ENCODE assay signal across 28 cellular contexts in the genomic region with DNA sequence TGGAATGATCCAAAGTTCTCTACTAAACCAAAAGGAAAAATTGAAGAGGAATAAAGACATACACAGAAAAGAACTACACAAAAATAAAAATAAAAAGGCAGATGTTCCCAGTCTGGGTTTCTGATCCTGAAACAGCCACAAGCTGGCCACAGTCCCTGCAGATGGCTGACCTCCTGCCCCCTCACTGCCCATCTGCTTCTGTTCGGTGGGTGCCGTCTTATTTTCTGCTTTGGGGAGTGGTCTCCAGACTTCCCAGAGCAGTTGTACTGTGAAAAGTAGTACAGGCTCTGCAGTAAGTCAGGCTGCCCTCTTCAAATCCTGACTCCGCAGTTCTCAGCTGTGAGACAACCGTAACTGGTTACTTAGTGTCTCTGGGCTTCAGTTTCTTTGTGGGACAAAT.
"Had no signal": no experiment of that assay in that cellular context is flagged by ENCODE, and none has a peak within 500 bp of the region (broad histone marks: within the 10 kb centered on the region; RNA-seq: fewer than 3 reads in every experiment).

No MANE protein-coding gene starts in this region.

- DNase-seq: activated CD4-positive, alpha-beta T cell treated with anti-CD3 and anti-CD28 coated beads for 36 hours; activated CD4-positive, CD25-positive, alpha-beta regulatory T cell; activated CD8-positive, alpha-beta T cell treated with anti-CD3 and anti-CD28 coated beads, Interleukin-2, amount 10 ng/mL, durations not matched to agents 7 days and 5 days; activated effector memory CD4-positive, alpha-beta T cell treated with anti-CD3 and anti-CD28 coated beads, Interleukin-2, amount 50 U/mL, for 16 hours; activated naive CD4-positive, alpha-beta T cell treated with anti-CD3 and anti-CD28 coated beads for 36 hours; activated naive CD8-positive, alpha-beta T cell treated with anti-CD3 and anti-CD28 coated beads for 36 hours; activated T-cell treated with anti-CD3 and anti-CD28 coated beads, Interleukin-2, amount 50 U/mL, for 1 hour; adrenal gland; aorta; effector CD4-positive, alpha-beta T cell; gastrocnemius medialis; hippocampal formation; psoas muscle; stimulated activated CD4-positive, alpha-beta T cell treated with anti-CD3 and anti-CD28 coated beads, Interleukin-15, amount 100 ng/mL, for 24 hours; stimulated activated CD4-positive, alpha-beta T cell treated with anti-CD3 and anti-CD28 coated beads, Interleukin-2, amount 100 ng/mL, for 24 hours; stimulated activated naive CD4-positive, alpha-beta T cell; T-helper 1 cell had no signal

- H3K4me3 ChIP-seq: adrenal gland, gastrocnemius medialis, psoas muscle, right atrium auricular region, suprapubic skin, tibial nerve had no signal

- H3K36me3 Mint-ChIP-seq: activated naive CD8-positive, alpha-beta T cell treated with anti-CD3 and anti-CD28 coated beads for 36 hours; memory B cell; natural killer cell treated with Interleukin-12 subunit alpha and Interleukin-12 subunit beta and Interleukin-15 and Interleukin-18, amount 100 ng/mL, for 72 hours had no signal

- H3K27me3 ChIP-seq: adrenal gland, gastrocnemius medialis, right atrium auricular region, suprapubic skin, tibial nerve had no signal

- ATAC-seq: activated CD4-positive, alpha-beta T cell treated with anti-CD3 and anti-CD28 coated beads for 36 hours; activated CD8-positive, alpha-beta T cell treated with anti-CD3 and anti-CD28 coated beads, Interleukin-2, amount 10 ng/mL, durations not matched to agents 7 days and 5 days; gastrocnemius medialis; natural killer cell treated with Interleukin-12 subunit alpha and Interleukin-12 subunit beta and Interleukin-15 and Interleukin-18, amount 100 ng/mL, for 72 hours; psoas muscle had no signal

- H3K9ac ChIP-seq: parathyroid adenoma had no signal

- H3K9me3 ChIP-seq: adrenal gland, gastrocnemius medialis, psoas muscle, right atrium auricular region, suprapubic skin, tibial nerve had no signal

- H3K4me3 Mint-ChIP-seq: activated CD4-positive, alpha-beta T cell treated with anti-CD3 and anti-CD28 coated beads for 36 hours; activated CD8-positive, alpha-beta T cell treated with anti-CD3 and anti-CD28 coated beads, Interleukin-2, amount 10 ng/mL, durations not matched to agents 7 days and 5 days; activated naive CD4-positive, alpha-beta T cell treated with anti-CD3 and anti-CD28 coated beads for 36 hours; activated naive CD8-positive, alpha-beta T cell treated with anti-CD3 and anti-CD28 coated beads for 36 hours; activated T-helper 1 cell treated with anti-CD3 and anti-CD28 coated beads, Interleukin-12 subunit alpha, Interleukin-12 subunit beta, Interleukin-2, Interleukin-4 antibody, amounts not matched to agents 30 ng/mL and 10 ng/mL and 1 ng/mL, durations not matched to agents 14 hours and 24 hours and 36 hours; central memory CD8-positive, alpha-beta T cell; dendritic cell treated with granulocyte-macrophage colony-stimulating factor and Interleukin-4, amounts not matched to agents 40 ng/mL and 50 ng/mL, for 4 days; memory B cell; natural killer cell treated with Interleukin-12 subunit alpha and Interleukin-12 subunit beta and Interleukin-15 and Interleukin-18, amount 100 ng/mL, for 72 hours; T-helper 2 cell treated with Interferon-gamma antibody and Interleukin-4, amounts not matched to agents 5 μg/mL and 100 μg/mL, for 36 hours had no signal

- H3K4me1 Mint-ChIP-seq: activated CD4-positive, alpha-beta T cell treated with anti-CD3 and anti-CD28 coated beads for 36 hours; activated naive CD8-positive, alpha-beta T cell treated with anti-CD3 and anti-CD28 coated beads for 36 hours; central memory CD8-positive, alpha-beta T cell; memory B cell had no signal

- H3K36me3 ChIP-seq: adrenal gland, gastrocnemius medialis, right atrium auricular region, suprapubic skin had no signal

- H2AFZ ChIP-seq: parathyroid adenoma had no signal

- H3K27ac ChIP-seq: epithelial cell of prostate, gastrocnemius medialis, parathyroid adenoma, psoas muscle, right atrium auricular region, suprapubic skin had no signal

- H3K4me1 ChIP-seq: adrenal gland, parathyroid adenoma, psoas muscle had no signal

- H3K9me3 Mint-ChIP-seq: activated naive CD4-positive, alpha-beta T cell treated with anti-CD3 and anti-CD28 coated beads for 36 hours; activated naive CD8-positive, alpha-beta T cell treated with anti-CD3 and anti-CD28 coated beads for 36 hours; activated T-helper 1 cell treated with anti-CD3 and anti-CD28 coated beads, Interleukin-12 subunit alpha, Interleukin-12 subunit beta, Interleukin-2, Interleukin-4 antibody, amounts not matched to agents 30 ng/mL and 10 ng/mL and 1 ng/mL, durations not matched to agents 14 hours and 24 hours and 36 hours; central memory CD8-positive, alpha-beta T cell; dendritic cell treated with granulocyte-macrophage colony-stimulating factor and Interleukin-4, amounts not matched to agents 40 ng/mL and 50 ng/mL, for 4 days; memory B cell; natural killer cell treated with Interleukin-12 subunit alpha and Interleukin-12 subunit beta and Interleukin-15 and Interleukin-18, amount 100 ng/mL, for 72 hours; T-helper 2 cell treated with Interferon-gamma antibody and Interleukin-4, amounts not matched to agents 5 μg/mL and 100 μg/mL, for 36 hours had no signal

- H3K27ac Mint-ChIP-seq: activated CD4-positive, alpha-beta T cell treated with anti-CD3 and anti-CD28 coated beads for 36 hours; activated CD8-positive, alpha-beta T cell treated with anti-CD3 and anti-CD28 coated beads, Interleukin-2, amount 10 ng/mL, durations not matched to agents 7 days and 5 days; activated naive CD4-positive, alpha-beta T cell treated with anti-CD3 and anti-CD28 coated beads for 36 hours; activated naive CD8-positive, alpha-beta T cell treated with anti-CD3 and anti-CD28 coated beads for 36 hours; activated T-helper 1 cell treated with anti-CD3 and anti-CD28 coated beads, Interleukin-12 subunit alpha, Interleukin-12 subunit beta, Interleukin-2, Interleukin-4 antibody, amounts not matched to agents 30 ng/mL and 10 ng/mL and 1 ng/mL, durations not matched to agents 14 hours and 24 hours and 36 hours; dendritic cell treated with granulocyte-macrophage colony-stimulating factor and Interleukin-4, amounts not matched to agents 40 ng/mL and 50 ng/mL, for 4 days; memory B cell; natural killer cell treated with Interleukin-12 subunit alpha and Interleukin-12 subunit beta and Interleukin-15 and Interleukin-18, amount 100 ng/mL, for 72 hours; T-helper 2 cell treated with Interferon-gamma antibody and Interleukin-4, amounts not matched to agents 5 μg/mL and 100 μg/mL, for 36 hours had no signal
